Comparison of ENCODE assay signal across 5 cellular contexts in the genomic region with DNA sequence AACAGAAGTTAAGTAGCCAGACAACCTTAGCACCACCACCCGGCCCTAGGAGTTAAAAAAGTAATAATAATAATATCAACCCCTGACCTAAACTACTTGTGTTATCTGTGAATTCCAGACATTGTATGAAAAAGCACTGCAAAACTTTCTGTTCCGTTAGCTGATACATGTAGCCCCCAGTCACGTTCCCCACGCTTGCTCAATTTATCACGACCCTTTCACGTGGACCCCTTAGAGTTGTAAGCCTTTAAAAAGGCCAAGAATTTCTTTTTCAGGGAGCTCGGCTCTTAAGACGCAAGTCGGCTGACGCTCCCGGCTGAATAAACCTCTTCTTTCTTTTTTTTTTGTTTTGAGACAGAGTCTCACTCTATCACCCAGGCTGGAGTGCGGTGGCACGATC. TPM values are rescaled to one million over a fixed set of nuclear protein-coding genes. Genes with fewer than 3 reads are reported as not detected.
"Had no signal": no experiment of that assay in that cellular context is flagged by ENCODE, and none has a peak within 500 bp of the region (broad histone marks: within the 10 kb centered on the region; RNA-seq: fewer than 3 reads in every experiment).

No MANE protein-coding gene starts in this region.

RNA-seq across cellular contexts. Expression of gene PTPN7, which starts 6.7 kb away (rescaled TPM):
- total RNA-seq: MCF 10A had no signal

RNA-seq across cellular contexts. Expression of gene LGR6, which starts 26.5 kb away (rescaled TPM):
- total RNA-seq: activated CD4-positive, alpha-beta T cell treated with anti-CD3 and anti-CD28 coated beads, Interleukin-2, amount 10 ng/mL, durations not matched to agents 7 days and 5 days had no signal

RNA-seq across cellular contexts. Expression of gene GPR37L1, which starts 44.3 kb away (rescaled TPM):
- total RNA-seq: activated CD4-positive, alpha-beta T cell treated with anti-CD3 and anti-CD28 coated beads, Interleukin-2, amount 10 ng/mL, durations not matched to agents 7 days and 5 days; activated naive CD8-positive, alpha-beta T cell treated with anti-CD3 and anti-CD28 coated beads for 36 hours; MCF 10A; T-helper 2 cell treated with Interferon-gamma antibody and Interleukin-4, amounts not matched to agents 100 ng/mL and 5 ng/mL, for 36 hours had no signal
- polyA plus RNA-seq: aorta had no signal
